ENCODE assay signal across 1 cellular context in the genomic region with DNA sequence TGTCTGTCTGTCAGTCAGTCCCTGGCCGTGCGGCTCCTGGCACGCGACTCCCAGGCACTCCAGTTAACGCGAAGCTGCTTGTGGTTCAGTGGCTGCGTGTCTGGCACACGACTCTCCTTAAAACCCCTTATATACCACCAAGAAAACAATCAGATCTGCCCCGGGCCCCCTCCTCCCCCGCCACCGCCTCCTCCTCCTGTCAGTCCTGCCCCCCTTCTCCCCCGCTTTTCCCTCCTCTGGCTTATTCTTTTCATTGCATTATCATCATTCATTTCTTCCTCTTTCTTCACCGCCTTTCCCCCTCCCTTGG.
A peak's percentile ranks its signal among the peaks of the same experiment; 100 is the strongest.
TF ChIP-seq lines count a peak whose summit lies in the region.

A gene (minus strand): TSS at position 105 of the 310 bp plus-strand sequence. CDS start 705 bp downstream, outside the sequence.

TF ChIP-seq in HepG2, 621 proteins besides CTCF, POLR2A, EP300 and RAD21 (continued from another document):
- TF ChIP-seq, protein P1, sequence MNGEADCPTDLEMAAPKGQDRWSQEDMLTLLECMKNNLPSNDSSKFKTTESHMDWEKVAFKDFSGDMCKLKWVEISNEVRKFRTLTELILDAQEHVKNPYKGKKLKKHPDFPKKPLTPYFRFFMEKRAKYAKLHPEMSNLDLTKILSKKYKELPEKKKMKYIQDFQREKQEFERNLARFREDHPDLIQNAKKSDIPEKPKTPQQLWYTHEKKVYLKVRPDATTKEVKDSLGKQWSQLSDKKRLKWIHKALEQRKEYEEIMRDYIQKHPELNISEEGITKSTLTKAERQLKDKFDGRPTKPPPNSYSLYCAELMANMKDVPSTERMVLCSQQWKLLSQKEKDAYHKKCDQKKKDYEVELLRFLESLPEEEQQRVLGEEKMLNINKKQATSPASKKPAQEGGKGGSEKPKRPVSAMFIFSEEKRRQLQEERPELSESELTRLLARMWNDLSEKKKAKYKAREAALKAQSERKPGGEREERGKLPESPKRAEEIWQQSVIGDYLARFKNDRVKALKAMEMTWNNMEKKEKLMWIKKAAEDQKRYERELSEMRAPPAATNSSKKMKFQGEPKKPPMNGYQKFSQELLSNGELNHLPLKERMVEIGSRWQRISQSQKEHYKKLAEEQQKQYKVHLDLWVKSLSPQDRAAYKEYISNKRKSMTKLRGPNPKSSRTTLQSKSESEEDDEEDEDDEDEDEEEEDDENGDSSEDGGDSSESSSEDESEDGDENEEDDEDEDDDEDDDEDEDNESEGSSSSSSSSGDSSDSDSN (CRISPR knock-in tag; IDR thresholded peaks at IDR 0.05) = 0 out of 2 replicates have a peak, but pooled peaks have one; percentile 0
- TF ChIP-seq KDM4B (CRISPR knock-in tag; IDR thresholded peaks at IDR 0.05) = no peak
TF ChIP-seq in HepG2: peak in this region for 2.
